Comparison of ENCODE assay signal across 19 cellular contexts in genomic region chr3:168981396-168981795, GRCh38.
DNase-seq lines count a peak whose midpoint lies in the region; ATAC-seq and TF ChIP-seq lines count a peak whose summit lies in the region.
"Had no signal": no experiment of that assay in that cellular context is flagged by ENCODE, and none has a peak within 500 bp of the region (broad histone marks: within the 10 kb centered on the region; RNA-seq: fewer than 3 reads in every experiment).

No MANE protein-coding gene starts in this region.

- H4K8ac ChIP-seq in IMR-90 (ENCODE audit: low read depth in 2 of 2, low read length in 2 of 2): no peak overlapping the region

- H3K4me2 ChIP-seq in IMR-90 (ENCODE audit: low read depth, low read length) (no peak overlapping the region), GM23338 (no peak overlapping the region)
- H3K4me2 ChIP-seq: KMS-11 had no signal

- H2AFZ ChIP-seq in IMR-90 (replicated peaks; ENCODE audit: low read length, poor library complexity) (no peak overlapping the region), GM23338 (no peak overlapping the region)

- no peak overlapping the region for H3K23ac ChIP-seq in IMR-90 (ENCODE audit: low read depth, low read length)

- dilution Hi-C loops in IMR-90 (cut with HindIII; ENCODE audit: low sequenced_read_pairs, unreplicated experiment): no loop called here

- H3K9me3 ChIP-seq in IMR-90 (ENCODE audit: control insufficient read depth, insufficient read depth, low read length) (no peaks in the 10 kb centered on the region), stomach (no peaks in the 10 kb centered on the region)

- H3K9ac ChIP-seq in IMR-90 (ENCODE audit: low read depth, low read length): no peak overlapping the region
- H3K9ac ChIP-seq: KMS-11 had no signal

- H2AK5ac ChIP-seq in IMR-90 (ENCODE audit: low read depth, low read length): no peak overlapping the region

- no peak overlapping the region for H2BK20ac ChIP-seq in IMR-90 (ENCODE audit: low read depth, low read length)

- CTCF ChIA-PET in IMR-90 (lab: Yijun Ruan, JAX): no interaction called here

- no peak overlapping the region for H2BK15ac ChIP-seq in IMR-90 (ENCODE audit: low read depth, low read length)

- H2AK9ac ChIP-seq in IMR-90 (replicated peaks; ENCODE audit: low read depth, low read length, poor library complexity): no peak overlapping the region

- POLR2A ChIA-PET in IMR-90 (lab: Charles Lee; ENCODE audit: unreplicated experiment): no interaction called here
- POLR2A ChIA-PET in naive thymus-derived CD8-positive, alpha-beta T cell (lab: Charles Lee): no interaction called here

- no peak overlapping the region for H4K5ac ChIP-seq in IMR-90 (ENCODE audit: low read depth, low read length)

- H3K4me3 ChIP-seq in IMR-90 (ENCODE audit: insufficient read depth, low read depth, low read length): no peak overlapping the region
- H3K4me3 ChIP-seq in fibroblast of mammary gland (ENCODE audit: control insufficient read depth, low read depth, low read length): no peak overlapping the region
- no peak overlapping the region for H3K4me3 ChIP-seq in GM23338
- no peak overlapping the region for H3K4me3 ChIP-seq in stomach

- no peak overlapping the region for H3K18ac ChIP-seq in IMR-90 (ENCODE audit: low read depth, low read length)

- H3K4me1 ChIP-seq in IMR-90 (ENCODE audit: control insufficient read depth, insufficient read depth, low read length) (peaks cover 2% of the 10 kb centered on the region; the same call in 1 of the 2 replicates), GM23338 (ENCODE audit: insufficient read depth) (no peaks in the 10 kb centered on the region), stomach (peaks cover 0 to 14% (median 0%) of the 10 kb centered on the region in 4 donors)

- H3K4ac ChIP-seq in IMR-90 (ENCODE audit: low read depth, low read length): no peak overlapping the region

- no peak overlapping the region for H2BK5ac ChIP-seq in IMR-90 (ENCODE audit: low read depth, low read length, poor library complexity, severe bottlenecking)

- in situ Hi-C loops in IMR-90 (cut with MboI; ENCODE audit: low sequenced_read_pairs): no loop called here

- H3K9me1 ChIP-seq in IMR-90 (ENCODE audit: insufficient read depth, low read length): no peaks in the 10 kb centered on the region; the same call in 1 of the 2 replicates

- no peaks in the 10 kb centered on the region for H3K27me3 Mint-ChIP-seq in GM23338 (ENCODE audit: insufficient read depth, low read depth, poor library complexity)
- H3K27me3 Mint-ChIP-seq in naive thymus-derived CD8-positive, alpha-beta T cell: no peaks in the 10 kb centered on the region

- no peak overlapping the region for H4K91ac ChIP-seq in IMR-90 (ENCODE audit: insufficient read depth, low read depth, low read length)

- H3K56ac ChIP-seq in IMR-90 (ENCODE audit: extremely low read depth, insufficient read depth, low read length): no peak overlapping the region

- H4K20me1 ChIP-seq in IMR-90 (ENCODE audit: insufficient read depth, low read length) (no peaks in the 10 kb centered on the region), GM23338 (replicated peaks; ENCODE audit: insufficient read depth) (no peaks in the 10 kb centered on the region)

- no peak overlapping the region for H2BK120ac ChIP-seq in IMR-90 (ENCODE audit: low read depth, low read length)

- TF ChIP-seq RAD21 in IMR-90 (IDR thresholded peaks at IDR 0.05; ENCODE audit: low read length): no peak

- H3K36me3 ChIP-seq in IMR-90 (ENCODE audit: control insufficient read depth, insufficient read depth, low read length) (no peaks in the 10 kb centered on the region), GM23338 (ENCODE audit: insufficient read depth) (no peaks in the 10 kb centered on the region), stomach (no peaks in the 10 kb centered on the region)

- TF ChIP-seq CTCF in IMR-90 (conservative IDR thresholded peaks at IDR 0.05; ENCODE audit: low read depth, low read length) (no peak), fibroblast of mammary gland (conservative IDR thresholded peaks at IDR 0.05; ENCODE audit: control insufficient read depth, insufficient read depth, low read depth, low read length) (no peak), GM23338 (conservative IDR thresholded peaks at IDR 0.05; ENCODE audit: low read depth in 2 of 2) (no peak), stomach (IDR thresholded peaks at IDR 0.05) (no peak)

- no peak for ATAC-seq in IMR-90 (ENCODE audit: low read depth)
- no peak for ATAC-seq in GM23338
- ATAC-seq in GM18867 (IDR thresholded peaks at IDR 0.05; ENCODE audit: unreplicated experiment): no peak
- no peak for ATAC-seq in naive thymus-derived CD8-positive, alpha-beta T cell
- ATAC-seq: Right ventricle myocardium inferior had no signal

- no peaks in the 10 kb centered on the region for H3K9me2 ChIP-seq in GM23338 (ENCODE audit: insufficient read depth)

- no peak overlapping the region for H3K4me3 Mint-ChIP-seq in GM23338
- H3K4me3 Mint-ChIP-seq in naive thymus-derived CD8-positive, alpha-beta T cell: no peak overlapping the region
- H3K4me3 Mint-ChIP-seq: CD14-positive monocyte, HFFc6 had no signal

- H3K27me3 ChIP-seq in IMR-90 (ENCODE audit: control insufficient read depth, insufficient read depth, low read length) (no peaks in the 10 kb centered on the region), GM23338 (ENCODE audit: insufficient read depth) (no peaks in the 10 kb centered on the region), stomach (no peaks in the 10 kb centered on the region)

- H3K9me3 Mint-ChIP-seq in GM23338: no peaks in the 10 kb centered on the region
- peaks cover 0 to 7% (median 0%) of the 10 kb centered on the region in 9 donors for H3K9me3 Mint-ChIP-seq in naive thymus-derived CD8-positive, alpha-beta T cell
- H3K9me3 Mint-ChIP-seq: CD14-positive monocyte, HFFc6 had no signal

- BruUV-seq in IMR-90 (replicated peaks; lab: Mats Ljungman, UMichigan): no TSS peak

- no peak overlapping the region for H3K14ac ChIP-seq in IMR-90 (replicated peaks; ENCODE audit: low read depth, low read length)

- no peak for TF ChIP-seq EP300 in stomach (IDR thresholded peaks at IDR 0.05)

- intact Hi-C loops in IMR-90 (cut with micrococcal nuclease) (no loop called here), stomach (cut with DNase I; ENCODE audit: low total_unique reads) (no loop called here)

- H3K27ac Mint-ChIP-seq in GM23338: no peak overlapping the region
- no peak overlapping the region for H3K27ac Mint-ChIP-seq in naive thymus-derived CD8-positive, alpha-beta T cell
- H3K27ac Mint-ChIP-seq: CD14-positive monocyte, HFFc6 had no signal

- H3F3A ChIP-seq in GM23338 (replicated peaks; ENCODE audit: low read depth): no peaks in the 10 kb centered on the region

- H3K36me3 Mint-ChIP-seq in GM23338 (ENCODE audit: low read depth): no peaks in the 10 kb centered on the region
- H3K36me3 Mint-ChIP-seq in naive thymus-derived CD8-positive, alpha-beta T cell: no peaks in the 10 kb centered on the region
- H3K36me3 Mint-ChIP-seq: CD14-positive monocyte had no signal

- peaks cover 3% of the 10 kb centered on the region; the same call in 1 of the 3 replicates for H3K4me1 Mint-ChIP-seq in GM23338
- no peaks in the 10 kb centered on the region for H3K4me1 Mint-ChIP-seq in naive thymus-derived CD8-positive, alpha-beta T cell
- H3K4me1 Mint-ChIP-seq: CD14-positive monocyte had no signal

- TF ChIP-seq POLR2A in IMR-90 (IDR thresholded peaks at IDR 0.05; ENCODE audit: low read depth, low read length) (no peak), stomach (IDR thresholded peaks at IDR 0.05) (no peak)

- no peak overlapping the region for H3K27ac ChIP-seq in IMR-90 (ENCODE audit: insufficient read depth, low read length)
- H3K27ac ChIP-seq in GM23338 (ENCODE audit: low read depth): no peak overlapping the region
- no peak overlapping the region for H3K27ac ChIP-seq in stomach
- H3K27ac ChIP-seq: KMS-11 had no signal

- WGBS in IMR-90 (ENCODE audit: extremely low coverage in 2 of 2, insufficient read length in 1 of 2), 2 experiments: no CpG with 5 or more reads among the region's 4 CpGs
- WGBS in stomach, 5 donors: 87 to 94% (median 93%) methylated on average over 4 of the region's 4 CpGs

- H3K79me2 ChIP-seq in GM23338 (replicated peaks; ENCODE audit: insufficient read depth): no peaks in the 10 kb centered on the region

- DNase-seq in Daoy (ENCODE audit: low read depth): peak; percentile 58
- DNase-seq in IMR-90: peak; percentile 25
- DNase-seq in amniotic epithelial cell (ENCODE audit: low read depth): peak; percentile 2
- peak; percentile 51 for DNase-seq in fibroblast of mammary gland (ENCODE audit: low read depth)
- DNase-seq in GM23338 (ENCODE audit: low spot score): no peak
- no peak for DNase-seq in stomach
- no peak for DNase-seq in naive thymus-derived CD8-positive, alpha-beta T cell
- DNase-seq: 8988T, DMS79 treated with DMSO at 0.1 percent for 48 hours, GDM1, HFFc6, NCI-H1417 treated with DMSO at 0.1 percent for 48 hours, NCI-H187 treated with DMSO at 0.1 percent for 48 hours, NCI-H226, NCI-H524 treated with DMSO at 0.1 percent for 48 hours had no signal

- no peaks in the 10 kb centered on the region for H3K79me1 ChIP-seq in IMR-90 (ENCODE audit: low read depth in 1 of 2, low read length in 2 of 2)

TF ChIP-seq in IMR-90, 13 proteins besides CTCF, POLR2A, EP300 and RAD21 (continues in another document):
- no peak; the same call in 1 of the 2 replicates for TF ChIP-seq CEBPB (IDR thresholded peaks at IDR 0.05; ENCODE audit: low read depth, low read length)
- TF ChIP-seq FOS (IDR thresholded peaks at IDR 0.05; ENCODE audit: low read depth, low read length): no peak
- TF ChIP-seq RCOR1 (IDR thresholded peaks at IDR 0.05; ENCODE audit: insufficient replicate concordance, low read length): no peak

TF ChIP-seq in GM23338, 12 proteins besides CTCF, POLR2A, EP300 and RAD21 (continues in another document):
- TF ChIP-seq ZNF331 (CRISPR knock-in tag; IDR thresholded peaks at IDR 0.05; ENCODE audit: low read depth) (no peak), POLR2AphosphoS5 (IDR thresholded peaks at IDR 0.05; ENCODE audit: low read depth) (no peak)

Comparison
In these comparisons a context has a peak if more than half of its experiments do, and no peak if none do; other contexts are left out.
1. DNase-seq: peak in Daoy (single experiment), IMR-90 (single experiment), amniotic epithelial cell (single experiment) and fibroblast of mammary gland (single experiment); none in GM23338 (single experiment), stomach (single experiment) and naive thymus-derived CD8-positive, alpha-beta T cell (0 of 10).